ENCODE assay signal across 1 cellular context in genomic region chrX:55717521-55718497, GRCh38.
TF ChIP-seq lines count a peak whose summit lies in the region.

Gene RRAGB (plus strand): TSS chrX:55717749. CDS start chrX:55718328, 579 bp downstream.

TF ChIP-seq in K562, 482 proteins besides CTCF, POLR2A, EP300 and RAD21 (continued from another document and continues in another):
- TF ChIP-seq CTCFL (IDR thresholded peaks at IDR 0.05; ENCODE audit: borderline replicate concordance, insufficient read depth, low read depth, low read length, poor library complexity, severe bottlenecking) (peak; percentile 71), NKRF (IDR thresholded peaks at IDR 0.05; ENCODE audit: borderline replicate concordance) (0 out of 2 replicates have a peak, but pooled peaks have one; percentile 64), TAF1 (IDR thresholded peaks at IDR 0.05; ENCODE audit: control insufficient read depth, extremely low read depth, insufficient read depth, low read length, severe bottlenecking) (peak; percentile 22), ZBTB11 (CRISPR knock-in tag; IDR thresholded peaks at IDR 0.05) (0 out of 6 replicates have a peak, but pooled peaks of 1 of the 3 experiments have one; percentile 14), L3MBTL2 (IDR thresholded peaks at IDR 0.05) (peak; percentile 22; the same call in 1 of the 2 replicates), MNT (conservative IDR thresholded peaks at IDR 0.05) (peak; percentile 76 to 81), USF1 (CRISPR knock-in tag; IDR thresholded peaks at IDR 0.05) (peak; percentile 95), RFX5 (IDR thresholded peaks at IDR 0.05; ENCODE audit: low read depth, low read length) (no peak), ATF3 (IDR thresholded peaks at IDR 0.05) (peak; percentile 37; the same call in 1 of the 2 replicates), ATF3 (CRISPR knock-in tag; conservative IDR thresholded peaks at IDR 0.05) (no peak), SP2 (IDR thresholded peaks at IDR 0.05; ENCODE audit: extremely low read depth, low read depth, low read length, poor library complexity, severe bottlenecking) (peak; percentile 53), RAD51 (IDR thresholded peaks at IDR 0.05; ENCODE audit: borderline replicate concordance, low read depth) (peak; percentile 99), MITF (IDR thresholded peaks at IDR 0.05) (peak; percentile 50; the same call in 1 of the 2 replicates), FOXA1 (IDR thresholded peaks at IDR 0.05; ENCODE audit: borderline replicate concordance) (no peak), EP400 (IDR thresholded peaks at IDR 0.05) (peak; percentile 58), PRDM10 (IDR thresholded peaks at IDR 0.05; ENCODE audit: partially characterized antibody) (peak; percentile 7), ATF1 (CRISPR knock-in tag; IDR thresholded peaks at IDR 0.05) (no peak), ATF1 (tag; IDR thresholded peaks at IDR 0.05) (peak; percentile 29; the same call in 1 of the 2 replicates), FOS (IDR thresholded peaks at IDR 0.05; ENCODE audit: extremely low read depth, insufficient read length) (peak; percentile 60), VEZF1 (CRISPR knock-in tag; IDR thresholded peaks at IDR 0.05) (peak; percentile 75), E2F6 (IDR thresholded peaks at IDR 0.05; ENCODE audit: borderline replicate concordance in 1 of 2, extremely low read depth in 1 of 2, insufficient read depth in 1 of 2, insufficient read length in 1 of 2, low read depth in 1 of 2, low read length in 1 of 2, poor library complexity in 1 of 2, severe bottlenecking in 1 of 2) (peak; percentile 28 to 37), TEAD4 (IDR thresholded peaks at IDR 0.05; ENCODE audit: low read length) (no peak), TEAD4 (CRISPR knock-in tag; IDR thresholded peaks at IDR 0.05; ENCODE audit: borderline replicate concordance) (no peak), PTTG1 (tag; IDR thresholded peaks at IDR 0.05; ENCODE audit: low read depth) (no peak), SMAD4 (CRISPR knock-in tag; conservative IDR thresholded peaks at IDR 0.05) (peak; percentile 51; the same call in 1 of the 2 replicates), PHF8 (IDR thresholded peaks at IDR 0.05; ENCODE audit: borderline replicate concordance, low read length) (peak; percentile 63; the same call in 1 of the 2 replicates), TFAP4 (CRISPR knock-in tag; IDR thresholded peaks at IDR 0.05; ENCODE audit: borderline replicate concordance) (0 out of 2 replicates have a peak, but pooled peaks have one; percentile 50), HCFC1 (IDR thresholded peaks at IDR 0.05; ENCODE audit: low read depth, low read length) (peak; percentile 40; the same call in 1 of the 2 replicates), SUPT5H (IDR thresholded peaks at IDR 0.05) (peak; percentile 41; the same call in 1 of the 2 replicates), TOE1 (IDR thresholded peaks at IDR 0.05; ENCODE audit: borderline replicate concordance) (peak; percentile 98), TOE1 (CRISPR knock-in tag; IDR thresholded peaks at IDR 0.05; ENCODE audit: borderline replicate concordance, low read depth) (no peak), ETS1 (conservative IDR thresholded peaks at IDR 0.05; ENCODE audit: control insufficient read depth, low read depth, low read length) (0 out of 2 replicates have a peak, but pooled peaks have one; percentile 16)
